ENCODE assay signal across 8 cellular contexts in genomic region chr12:57766464-57767311, GRCh38. TPM values are rescaled to one million over a fixed set of nuclear protein-coding genes. Genes with fewer than 3 reads are reported as not detected.
A peak's percentile ranks its signal among the peaks of the same experiment; 100 is the strongest.
DNase-seq lines count a peak whose midpoint lies in the region; ATAC-seq, FAIRE-seq and TF ChIP-seq lines count a peak whose summit lies in the region.

Gene CYP27B1, minus strand, starts transcription at chr12:57767078. Its CDS starts 37 bp downstream, at chr12:57767041.

- peak within 1 kb of the TSS; percentile 47 for H3K4me3 Mint-ChIP-seq in astrocyte (ENCODE audit: unreplicated experiment)

- peaks cover 15% of the 10 kb centered on the region for H3K4me1 ChIP-seq in HUES64 (ENCODE audit: insufficient read depth, low read length)
- peaks cover 36% of the 10 kb centered on the region for H3K4me1 ChIP-seq in astrocyte (ENCODE audit: insufficient read depth, low read length)
- H3K4me1 ChIP-seq in keratinocyte (ENCODE audit: control insufficient read depth, extremely low read depth, insufficient read depth, low read length), result peaks cover 42% of the 10 kb centered on the region
- peaks cover 0 to 43% (median 39%) of the 10 kb centered on the region in 4 donors for H3K4me1 ChIP-seq in tibial artery

- H3K4me2 ChIP-seq in astrocyte (ENCODE audit: low read length) (peak within 1 kb of the TSS; percentile 80), keratinocyte (ENCODE audit: control insufficient read depth, extremely low read depth, insufficient read depth, low read depth, low read length) (peak within 1 kb of the TSS; percentile 74)

- dilution Hi-C loops in keratinocyte (cut with MboI; ENCODE audit: extremely low pct_ligation_motif_present, low sequenced_read_pairs), result no loop called here

- H4K20me1 ChIP-seq in astrocyte (ENCODE audit: insufficient read depth, low read length) (no peaks in the 10 kb centered on the region), keratinocyte (ENCODE audit: control insufficient read depth, extremely low read depth, insufficient read depth, low read length) (no peaks in the 10 kb centered on the region)

- no peak for DNase-seq in astrocyte (ENCODE audit: low read depth)
- no peak for DNase-seq in keratinocyte (ENCODE audit: low read depth, low spot score)
- DNase-seq in tibial artery, result peak in 1 of 2 donors; percentile 70
- no peak for DNase-seq in caudate nucleus (lab: John Stamatoyannopoulos, UW)

- 5% methylated on average over 38 of the region's 38 CpGs for WGBS in HUES64

- peaks cover 5% of the 10 kb centered on the region for H3K4me1 Mint-ChIP-seq in astrocyte (ENCODE audit: low read depth, unreplicated experiment)

- H3K9me3 ChIP-seq in HUES64 (ENCODE audit: insufficient read depth, low read depth, low read length), result no peaks in the 10 kb centered on the region
- H3K9me3 ChIP-seq in astrocyte (ENCODE audit: insufficient read depth, low read depth, low read length), result no peaks in the 10 kb centered on the region
- H3K9me3 ChIP-seq in keratinocyte (ENCODE audit: control insufficient read depth, low read depth, low read length), result no peaks in the 10 kb centered on the region
- H3K9me3 ChIP-seq in tibial artery, result no peaks in the 10 kb centered on the region

- no peaks in the 10 kb centered on the region for H3K9me1 ChIP-seq in keratinocyte (ENCODE audit: control insufficient read depth, extremely low read depth, insufficient read depth, low read length)

- H3K79me2 ChIP-seq in astrocyte (ENCODE audit: insufficient read depth, low read length), result peaks cover 10% of the 10 kb centered on the region
- H3K79me2 ChIP-seq in keratinocyte (ENCODE audit: control insufficient read depth, insufficient read depth, low read length), result peaks cover 88% of the 10 kb centered on the region

- peak within 1 kb of the TSS; percentile 53 for H3K27ac ChIP-seq in C4-2B
- peak within 1 kb of the TSS; percentile 32; the same call in 1 of the 2 replicates for H3K27ac ChIP-seq in HUES64 (ENCODE audit: low read depth, low read length)
- no peak within 1 kb of the TSS for H3K27ac ChIP-seq in astrocyte (ENCODE audit: low read depth, low read length)
- peak within 1 kb of the TSS; percentile 67 for H3K27ac ChIP-seq in keratinocyte (ENCODE audit: control insufficient read depth, insufficient read depth, low read length)
- no peak within 1 kb of the TSS for H3K27ac ChIP-seq in tibial artery
- no peak within 1 kb of the TSS for H3K27ac ChIP-seq in caudate nucleus (ENCODE audit: low read depth, low read length)

- no peaks in the 10 kb centered on the region for H3K9me3 Mint-ChIP-seq in astrocyte (ENCODE audit: unreplicated experiment)

- peaks cover 33% of the 10 kb centered on the region for H3K36me3 ChIP-seq in HUES64 (ENCODE audit: insufficient read depth, low read length)
- H3K36me3 ChIP-seq in astrocyte (ENCODE audit: insufficient read depth, low read length), result no peaks in the 10 kb centered on the region
- H3K36me3 ChIP-seq in keratinocyte (ENCODE audit: control insufficient read depth in 2 of 2, extremely low read depth in 1 of 2, insufficient read depth in 2 of 2, low read length in 2 of 2), result peaks cover 23 to 45% of the 10 kb centered on the region in 2 experiments
- H3K36me3 ChIP-seq in tibial artery, result peaks cover 0 to 17% (median 12%) of the 10 kb centered on the region in 3 donors

- TF ChIP-seq CTCF in C4-2B (conservative IDR thresholded peaks at IDR 0.05) (no peak), astrocyte (IDR thresholded peaks at IDR 0.05; ENCODE audit: insufficient read depth, low read depth, low read length) (no peak), keratinocyte (optimal IDR thresholded peaks at IDR 0.05 in 1 of 3, IDR thresholded peaks at IDR 0.05 in 1 of 3, conservative IDR thresholded peaks at IDR 0.05 in 1 of 3; ENCODE audit: extremely low read depth in 1 of 3, insufficient read depth in 2 of 3, low read length in 3 of 3) (no peak), tibial artery (IDR thresholded peaks at IDR 0.05) (no peak)

- peak within 1 kb of the TSS; percentile 59 for H3K27ac Mint-ChIP-seq in astrocyte (ENCODE audit: unreplicated experiment)

- H2AFZ ChIP-seq in astrocyte (ENCODE audit: low read depth, low read length) (no peak within 1 kb of the TSS), keratinocyte (ENCODE audit: control insufficient read depth, low read length) (peak within 1 kb of the TSS; percentile 18)

- H3K27me3 Mint-ChIP-seq in astrocyte (ENCODE audit: low read depth, unreplicated experiment), result peaks cover 50% of the 10 kb centered on the region

- H3K9ac ChIP-seq in HUES64 (ENCODE audit: low read depth, low read length) (no peak within 1 kb of the TSS; the same call in 1 of the 2 replicates), astrocyte (ENCODE audit: low read length) (no peak within 1 kb of the TSS), keratinocyte (ENCODE audit: control insufficient read depth, extremely low read depth, insufficient read depth, low read length) (peak within 1 kb of the TSS; percentile 80)

- FAIRE-seq in astrocyte (lab: Jason Lieb, UNC) (no peak), keratinocyte (lab: Jason Lieb, UNC) (peak; percentile 59)

- H3K36me3 Mint-ChIP-seq in astrocyte (ENCODE audit: low read depth, unreplicated experiment), result peaks cover 14% of the 10 kb centered on the region

- ATAC-seq in HG03342 (IDR thresholded peaks at IDR 0.05; ENCODE audit: unreplicated experiment) (no peak), GM18502 (IDR thresholded peaks at IDR 0.05; ENCODE audit: poor library complexity, unreplicated experiment) (no peak)

- intact Hi-C loops in tibial artery (cut with DNase I; ENCODE audit: low total_unique reads), result no loop called here

- H3K4me3 ChIP-seq in HUES64 (ENCODE audit: low read length) (peak within 1 kb of the TSS; percentile 56), astrocyte (ENCODE audit: insufficient read depth, low read depth, low read length) (peak within 1 kb of the TSS; percentile 36), keratinocyte (ENCODE audit: control insufficient read depth in 2 of 3, extremely low read depth in 1 of 3, insufficient read depth in 2 of 3, low read depth in 1 of 3, low read length in 3 of 3) (peak within 1 kb of the TSS; percentile 69 to 97 (median 89)), tibial artery (peak within 1 kb of the TSS; percentile 26 to 50)

- H3K27me3 ChIP-seq in HUES64 (ENCODE audit: insufficient read depth, low read length) (peaks cover 59% of the 10 kb centered on the region), astrocyte (ENCODE audit: insufficient read depth, low read length) (peaks cover 36% of the 10 kb centered on the region), keratinocyte (ENCODE audit: control insufficient read depth, extremely low read depth, insufficient read depth, low read length) (no peaks in the 10 kb centered on the region), tibial artery (peaks cover 0 to 45% of the 10 kb centered on the region in 2 donors)

RNA-seq across cellular contexts. Expression of gene CYP27B1, which starts in this region (rescaled TPM):
- 0.95 TPM for polyA plus RNA-seq in HUES64 (2013, experiment 1 of 2)
- 1.2 TPM for polyA plus RNA-seq in HUES64 (2013, experiment 2 of 2)
- total RNA-seq in astrocyte, result 1.5 TPM in 2 replicates
- 19.0 to 40.5 TPM (median 33.6 TPM) in 3 replicates for polyA plus RNA-seq in keratinocyte
- 2.2 TPM for polyA plus RNA-seq in keratinocyte (2011; ENCODE audit: low read depth)
- 19.7 and 19.8 TPM in 2 replicates for polyA plus RNA-seq in keratinocyte (2011; cell fraction: cytosol; rRNA removed)
- 43.4 and 50.3 TPM in 2 replicates for polyA plus RNA-seq in keratinocyte (2011; cell fraction: nucleus; rRNA removed)
- polyA plus RNA-seq in keratinocyte (2012; ENCODE audit: low replicate concordance), result 5.4 and 33.7 TPM in 2 replicates
- 14.0 to 33.1 TPM (median 26.7 TPM) in 3 replicates for polyA minus RNA-seq in keratinocyte
- 30.1 TPM for polyA minus RNA-seq in keratinocyte (2011; cell fraction: cytosol; rRNA and poly(A)+ RNA removed)
- polyA minus RNA-seq in keratinocyte (2011; cell fraction: nucleus; rRNA and poly(A)+ RNA removed), result 13.7 and 14.6 TPM in 2 replicates

Comparison
In these comparisons a context has a peak if more than half of its experiments do, and no peak if none do; other contexts are left out.
1. H3K27ac ChIP-seq: peak in C4-2B (single experiment), HUES64 (single experiment) and keratinocyte (single experiment); none in astrocyte (single experiment), tibial artery (0 of 2) and caudate nucleus (single experiment).
2. H3K4me3 ChIP-seq: peak in every context shown above with its lines; median percentile 89 in keratinocyte; 56 in HUES64; 38 in tibial artery; 36 in astrocyte.